ENCODE assay signal across 6 cellular contexts in genomic region chr2:118296663-118297062, GRCh38.
"Had no signal": no experiment of that assay in that cellular context is flagged by ENCODE, and none has a peak within 500 bp of the region (broad histone marks: within the 10 kb centered on the region; RNA-seq: fewer than 3 reads in every experiment).

No MANE protein-coding gene starts in this region.

- DNase-seq: GM23248, GOT3, H7, H9, HCEC 1CT, HFFc6 had no signal
